29 cellular contexts compared by ENCODE assay signal in genomic region chr15:68495221-68495950, GRCh38.
"Had no signal": no experiment of that assay in that cellular context is flagged by ENCODE, and none has a peak within 500 bp of the region (broad histone marks: within the 10 kb centered on the region; RNA-seq: fewer than 3 reads in every experiment).

No MANE protein-coding gene starts in this region.

- H3K4me1 ChIP-seq: body of pancreas, colonic mucosa, esophagus squamous epithelium had no signal

- H3K4me1 Mint-ChIP-seq: activated CD4-positive, alpha-beta memory T cell treated with anti-CD3 and anti-CD28 coated beads, Interleukin-2, amount 10 ng/mL, durations not matched to agents 7 days and 5 days; activated CD4-positive, alpha-beta T cell treated with anti-CD3 and anti-CD28 coated beads for 36 hours; activated CD4-positive, alpha-beta T cell treated with anti-CD3 and anti-CD28 coated beads, Interleukin-2, amount 10 ng/mL, durations not matched to agents 24 days and 14 days; activated naive CD4-positive, alpha-beta T cell treated with anti-CD3 and anti-CD28 coated beads, Interleukin-2, amount 10 ng/mL, durations not matched to agents 7 days and 5 days; activated naive CD8-positive, alpha-beta T cell treated with anti-CD3 and anti-CD28 coated beads, Interleukin-2, amount 10 ng/mL, durations not matched to agents 7 days and 5 days had no signal

- H3K4me3 Mint-ChIP-seq: activated CD4-positive, alpha-beta memory T cell treated with anti-CD3 and anti-CD28 coated beads, Interleukin-2, amount 10 ng/mL, durations not matched to agents 7 days and 5 days; activated CD4-positive, alpha-beta T cell treated with anti-CD3 and anti-CD28 coated beads for 36 hours; activated CD4-positive, alpha-beta T cell treated with anti-CD3 and anti-CD28 coated beads, Interleukin-2, amount 10 ng/mL, durations not matched to agents 24 days and 14 days; activated naive CD4-positive, alpha-beta T cell treated with anti-CD3 and anti-CD28 coated beads, Interleukin-2, amount 10 ng/mL, durations not matched to agents 7 days and 5 days; activated naive CD8-positive, alpha-beta T cell treated with anti-CD3 and anti-CD28 coated beads, Interleukin-2, amount 10 ng/mL, durations not matched to agents 7 days and 5 days; activated T-cell treated with anti-CD3 and anti-CD28 coated beads, Interleukin-2, amount 50 U/mL, for 24 hours; activated T-cell treated with anti-CD3 and anti-CD28 coated beads, Interleukin-2, amount 50 U/mL, for 72 hours had no signal

- H3K9me3 ChIP-seq: body of pancreas, colonic mucosa, esophagus squamous epithelium, gastroesophageal sphincter, heart right ventricle had no signal

- H3K27ac ChIP-seq: body of pancreas, colonic mucosa, epithelial cell of prostate, esophagus squamous epithelium, gastroesophageal sphincter, heart right ventricle had no signal

- H3K36me3 Mint-ChIP-seq: activated naive CD4-positive, alpha-beta T cell treated with anti-CD3 and anti-CD28 coated beads, Interleukin-2, amount 10 ng/mL, durations not matched to agents 7 days and 5 days; activated naive CD4-positive, alpha-beta T cell treated with anti-CD3 and anti-CD28 coated beads, Interleukin-2, amount 50 U/mL, for 72 hours had no signal

- FAIRE-seq: endometrium, endothelial cell of umbilical vein had no signal

- DNase-seq: activated CD4-positive, alpha-beta memory T cell treated with anti-CD3 and anti-CD28 coated beads, Interleukin-2, amount 10 ng/mL, durations not matched to agents 7 days and 5 days; activated CD4-positive, alpha-beta T cell treated with anti-CD3 and anti-CD28 coated beads for 36 hours; activated CD4-positive, alpha-beta T cell treated with anti-CD3 and anti-CD28 coated beads, Interleukin-2, amount 10 ng/mL, durations not matched to agents 24 days and 14 days; activated CD4-positive, alpha-beta T cell treated with anti-CD3 and anti-CD28 coated beads, Interleukin-2, amount 50 U/mL, for 4 hours; activated CD4-positive, CD25-positive, alpha-beta regulatory T cell; activated CD4-positive, CD25-positive, alpha-beta regulatory T cell treated with anti-CD3 and anti-CD28 coated beads, Interleukin-2, amount 50 U/mL, for 72 hours; activated CD8-positive, alpha-beta memory T cell treated with anti-CD3 and anti-CD28 coated beads, Interleukin-2, amount 50 U/mL, for 48 hours; activated gamma-delta T cell; activated naive CD4-positive, alpha-beta T cell; activated naive CD4-positive, alpha-beta T cell treated with anti-CD3 and anti-CD28 coated beads, Interleukin-2, amount 10 ng/mL, durations not matched to agents 7 days and 5 days; activated naive CD8-positive, alpha-beta T cell treated with anti-CD3 and anti-CD28 coated beads, Interleukin-2, amount 10 ng/mL, durations not matched to agents 7 days and 5 days; activated T-cell treated with anti-CD3 and anti-CD28 coated beads for 4 hours; activated T-cell treated with anti-CD3 and anti-CD28 coated beads, Interleukin-2, amount 50 U/mL, for 24 hours; activated T-cell treated with anti-CD3 and anti-CD28 coated beads, Interleukin-2, amount 50 U/mL, for 72 hours; amniotic stem cell; anterior cingulate cortex; body of pancreas; caudate nucleus; colonic mucosa; effector CD8-positive, alpha-beta T cell; esophagus squamous epithelium; foreskin melanocyte; heart right ventricle; T-helper 2 cell had no signal

- H3K27ac Mint-ChIP-seq: activated CD4-positive, alpha-beta memory T cell treated with anti-CD3 and anti-CD28 coated beads, Interleukin-2, amount 10 ng/mL, durations not matched to agents 7 days and 5 days; activated CD4-positive, alpha-beta T cell treated with anti-CD3 and anti-CD28 coated beads for 36 hours; activated CD4-positive, alpha-beta T cell treated with anti-CD3 and anti-CD28 coated beads, Interleukin-2, amount 10 ng/mL, durations not matched to agents 24 days and 14 days; activated naive CD4-positive, alpha-beta T cell treated with anti-CD3 and anti-CD28 coated beads, Interleukin-2, amount 10 ng/mL, durations not matched to agents 7 days and 5 days; activated naive CD4-positive, alpha-beta T cell treated with anti-CD3 and anti-CD28 coated beads, Interleukin-2, amount 50 U/mL, for 72 hours; activated naive CD8-positive, alpha-beta T cell treated with anti-CD3 and anti-CD28 coated beads, Interleukin-2, amount 10 ng/mL, durations not matched to agents 7 days and 5 days; activated T-cell treated with anti-CD3 and anti-CD28 coated beads, Interleukin-2, amount 50 U/mL, for 24 hours; activated T-cell treated with anti-CD3 and anti-CD28 coated beads, Interleukin-2, amount 50 U/mL, for 72 hours had no signal

- H3K9me3 Mint-ChIP-seq: activated CD4-positive, alpha-beta memory T cell treated with anti-CD3 and anti-CD28 coated beads, Interleukin-2, amount 10 ng/mL, durations not matched to agents 7 days and 5 days; activated CD4-positive, alpha-beta T cell treated with anti-CD3 and anti-CD28 coated beads, Interleukin-2, amount 10 ng/mL, durations not matched to agents 24 days and 14 days; activated naive CD4-positive, alpha-beta T cell treated with anti-CD3 and anti-CD28 coated beads, Interleukin-2, amount 10 ng/mL, durations not matched to agents 7 days and 5 days; activated naive CD4-positive, alpha-beta T cell treated with anti-CD3 and anti-CD28 coated beads, Interleukin-2, amount 50 U/mL, for 72 hours; activated naive CD8-positive, alpha-beta T cell treated with anti-CD3 and anti-CD28 coated beads, Interleukin-2, amount 10 ng/mL, durations not matched to agents 7 days and 5 days; activated T-cell treated with anti-CD3 and anti-CD28 coated beads, Interleukin-2, amount 50 U/mL, for 24 hours; activated T-cell treated with anti-CD3 and anti-CD28 coated beads, Interleukin-2, amount 50 U/mL, for 72 hours had no signal

- ATAC-seq: activated CD4-positive, alpha-beta T cell treated with anti-CD3 and anti-CD28 coated beads for 36 hours; activated naive CD4-positive, alpha-beta T cell treated with anti-CD3 and anti-CD28 coated beads, Interleukin-2, amount 50 U/mL, for 72 hours; activated T-cell treated with anti-CD3 and anti-CD28 coated beads, Interleukin-2, amount 50 U/mL, for 72 hours; body of pancreas; gastroesophageal sphincter; heart right ventricle had no signal

- H3K4me3 ChIP-seq: body of pancreas, colonic mucosa, esophagus squamous epithelium, gastroesophageal sphincter, heart right ventricle had no signal
